ENCODE assay signal across 19 cellular contexts in genomic region chr5:9894571-9895304, GRCh38.
"Had no signal": no experiment of that assay in that cellular context is flagged by ENCODE, and none has a peak within 500 bp of the region (broad histone marks: within the 10 kb centered on the region; RNA-seq: fewer than 3 reads in every experiment).

No MANE protein-coding gene starts in this region.

- H3K27ac ChIP-seq: body of pancreas, psoas muscle, skin epidermis, tibial nerve, vagina had no signal

- H3K27ac Mint-ChIP-seq: activated CD4-positive, alpha-beta T cell treated with anti-CD3 and anti-CD28 coated beads, Interleukin-2, amount 10 ng/mL, durations not matched to agents 7 days and 5 days; activated CD8-positive, alpha-beta T cell treated with anti-CD3 and anti-CD28 coated beads, Interleukin-2, amount 10 ng/mL, durations not matched to agents 7 days and 5 days; activated naive CD4-positive, alpha-beta T cell treated with anti-CD3 and anti-CD28 coated beads for 36 hours; activated T-cell treated with anti-CD3 and anti-CD28 coated beads, Interleukin-2, amount 50 U/mL, for 24 hours; mesothelial cell of epicardium; nephron; stimulated activated naive CD8-positive, alpha-beta T cell treated with anti-CD3 and anti-CD28 coated beads, Interleukin-15, Interleukin-2, amounts not matched to agents 100 ng/mL and 50 ng/mL, for 24 hours had no signal

- H3K36me3 ChIP-seq: tibial nerve, vagina had no signal

- H3K9me3 Mint-ChIP-seq: activated CD4-positive, alpha-beta T cell treated with anti-CD3 and anti-CD28 coated beads, Interleukin-2, amount 10 ng/mL, durations not matched to agents 7 days and 5 days; activated naive CD4-positive, alpha-beta T cell treated with anti-CD3 and anti-CD28 coated beads for 36 hours; activated T-cell treated with anti-CD3 and anti-CD28 coated beads, Interleukin-2, amount 50 U/mL, for 24 hours; mesothelial cell of epicardium; nephron had no signal

- H3K27me3 ChIP-seq: body of pancreas, tibial nerve, vagina had no signal

- H3K4me1 ChIP-seq: psoas muscle, tibial nerve, vagina had no signal

- H3K27me3 Mint-ChIP-seq: activated CD4-positive, alpha-beta T cell treated with anti-CD3 and anti-CD28 coated beads, Interleukin-2, amount 10 ng/mL, durations not matched to agents 7 days and 5 days; activated T-cell treated with anti-CD3 and anti-CD28 coated beads, Interleukin-2, amount 50 U/mL, for 24 hours; stimulated activated naive CD8-positive, alpha-beta T cell treated with anti-CD3 and anti-CD28 coated beads, Interleukin-15, Interleukin-2, amounts not matched to agents 100 ng/mL and 50 ng/mL, for 24 hours had no signal

- H3K4me3 Mint-ChIP-seq: activated CD4-positive, alpha-beta T cell treated with anti-CD3 and anti-CD28 coated beads, Interleukin-2, amount 10 ng/mL, durations not matched to agents 7 days and 5 days; activated CD8-positive, alpha-beta T cell treated with anti-CD3 and anti-CD28 coated beads, Interleukin-2, amount 10 ng/mL, durations not matched to agents 7 days and 5 days; activated naive CD4-positive, alpha-beta T cell treated with anti-CD3 and anti-CD28 coated beads for 36 hours; activated T-cell treated with anti-CD3 and anti-CD28 coated beads, Interleukin-2, amount 50 U/mL, for 24 hours; mesothelial cell of epicardium; nephron; stimulated activated naive CD8-positive, alpha-beta T cell treated with anti-CD3 and anti-CD28 coated beads, Interleukin-15, Interleukin-2, amounts not matched to agents 100 ng/mL and 50 ng/mL, for 24 hours had no signal

- DNase-seq: activated CD4-positive, alpha-beta T cell treated with anti-CD3 and anti-CD28 coated beads, Interleukin-2, amount 10 ng/mL, durations not matched to agents 7 days and 5 days; activated CD8-positive, alpha-beta T cell treated with anti-CD3 and anti-CD28 coated beads, Interleukin-2, amount 10 ng/mL, durations not matched to agents 7 days and 5 days; activated naive CD4-positive, alpha-beta T cell treated with anti-CD3 and anti-CD28 coated beads for 36 hours; activated T-cell treated with anti-CD3 and anti-CD28 coated beads, Interleukin-2, amount 50 U/mL, for 24 hours; body of pancreas; hippocampal formation; kidney; psoas muscle; right cardiac atrium; T1000 had no signal

- ATAC-seq: activated CD4-positive, CD25-positive, alpha-beta regulatory T cell treated with anti-CD3 and anti-CD28 coated beads, Interleukin-2, amount 50 U/mL, for 24 hours; activated CD8-positive, alpha-beta T cell treated with anti-CD3 and anti-CD28 coated beads, Interleukin-2, amount 10 ng/mL, durations not matched to agents 7 days and 5 days; body of pancreas; left lobe of liver; psoas muscle; right cardiac atrium had no signal

- H3K4me1 Mint-ChIP-seq: activated CD4-positive, alpha-beta T cell treated with anti-CD3 and anti-CD28 coated beads, Interleukin-2, amount 10 ng/mL, durations not matched to agents 7 days and 5 days; nephron had no signal

- H3K4me3 ChIP-seq: body of pancreas, lung, psoas muscle, skin epidermis, tibial nerve, vagina had no signal

- H3K36me3 Mint-ChIP-seq: mesothelial cell of epicardium had no signal

- H3K9me3 ChIP-seq: body of pancreas, psoas muscle, vagina had no signal
